15 cellular contexts compared by ENCODE assay signal in genomic region chr3:171199473-171199829, GRCh38.
"Had no signal": no experiment of that assay in that cellular context is flagged by ENCODE, and none has a peak within 500 bp of the region (broad histone marks: within the 10 kb centered on the region; RNA-seq: fewer than 3 reads in every experiment).

No MANE protein-coding gene starts in this region.

- DNase-seq: activated effector memory CD4-positive, alpha-beta T cell treated with anti-CD3 and anti-CD28 coated beads, Interleukin-2, amount 50 U/mL, for 16 hours; activated T-cell treated with anti-CD3 and anti-CD28 coated beads, Interleukin-2, amount 50 U/mL, for 1 hour; amniotic stem cell; endodermal cell; glutamatergic neuron; left colon; mammary epithelial cell; stimulated activated CD4-positive, alpha-beta T cell treated with anti-CD3 and anti-CD28 coated beads, Interleukin-4, amount 100 ng/mL, for 4 hours; stomach; T-helper 17 cell had no signal

- H3K27me3 ChIP-seq: stomach had no signal

- H3K27me3 Mint-ChIP-seq: T-helper 17 cell had no signal

- H3K27ac Mint-ChIP-seq: activated naive CD4-positive, alpha-beta T cell treated with anti-CD3 and anti-CD28 coated beads, Interleukin-2, amount 50 U/mL, for 72 hours; endodermal cell; T-helper 17 cell had no signal

- H3K4me3 ChIP-seq: stomach, thoracic aorta had no signal

- ATAC-seq: activated CD4-positive, CD25-positive, alpha-beta regulatory T cell treated with anti-CD3 and anti-CD28 coated beads, Interleukin-2, amount 50 U/mL, for 24 hours; activated naive CD4-positive, alpha-beta T cell treated with anti-CD3 and anti-CD28 coated beads, Interleukin-2, amount 50 U/mL, for 72 hours; esophagus mucosa; left colon; T-helper 17 cell had no signal

- H3K9me3 Mint-ChIP-seq: endodermal cell, nephron had no signal

- H3K27ac ChIP-seq: thoracic aorta had no signal

- H3K36me3 ChIP-seq: stomach, thoracic aorta had no signal

- H3K4me3 Mint-ChIP-seq: endodermal cell, nephron, T-helper 17 cell had no signal

- H3K9me3 ChIP-seq: stomach, thoracic aorta had no signal
